Comparison of ENCODE assay signal across 17 cellular contexts in genomic region chr6:78989191-78989590, GRCh38.
DNase-seq lines count a peak whose midpoint lies in the region; ATAC-seq and TF ChIP-seq lines count a peak whose summit lies in the region.
"Had no signal": no experiment of that assay in that cellular context is flagged by ENCODE, and none has a peak within 500 bp of the region (broad histone marks: within the 10 kb centered on the region; RNA-seq: fewer than 3 reads in every experiment).

No MANE protein-coding gene starts in this region.

- no peak for ATAC-seq in HG03139 (IDR thresholded peaks at IDR 0.05; ENCODE audit: unreplicated experiment)
- ATAC-seq: HCT116 had no signal

- no peaks in the 10 kb centered on the region for H3K9me3 Mint-ChIP-seq in activated naive CD4-positive, alpha-beta T cell treated with anti-CD3 and anti-CD28 coated beads for 36 hours
- H3K9me3 Mint-ChIP-seq: HFFc6 had no signal

- intact Hi-C loops in activated naive CD4-positive, alpha-beta T cell treated with anti-CD3 and anti-CD28 coated beads for 36 hours (cut with micrococcal nuclease) = no loop called here
- intact Hi-C loops in dorsolateral prefrontal cortex (cut with DNase I) = no loop called here

- DNase-seq in activated naive CD4-positive, alpha-beta T cell treated with anti-CD3 and anti-CD28 coated beads for 36 hours = no peak
- no peak for DNase-seq in activated naive CD4-positive, alpha-beta T cell treated with Interleukin-2 at 50 U/mL for 16 hours
- peak in 1 of 10 donors; percentile 17 for DNase-seq in dorsolateral prefrontal cortex
- peak; percentile 47 for DNase-seq in medulla oblongata (ENCODE audit: extremely low spot score)
- DNase-seq in NCI-H1694 (lab: John Stamatoyannopoulos, UW) = no peak
- DNase-seq in DMS53 (lab: John Stamatoyannopoulos, UW) = no peak
- DNase-seq: Caco-2; CD4-positive, alpha-beta T cell; DMS79 treated with DMSO at 0.1 percent for 48 hours; GF-D8; GOT3; H7; HFFc6; IMR-90 had no signal

- no peaks in the 10 kb centered on the region for H3K4me1 Mint-ChIP-seq in activated naive CD4-positive, alpha-beta T cell treated with anti-CD3 and anti-CD28 coated beads for 36 hours (ENCODE audit: low read depth)

- no peak for TF ChIP-seq CTCF in dorsolateral prefrontal cortex (IDR thresholded peaks at IDR 0.05 in 54 of 56, conservative IDR thresholded peaks at IDR 0.05 in 2 of 56; ENCODE audit: low read depth in 1 of 56, partially characterized antibody in 56 of 56)

- H3K27ac ChIP-seq in dorsolateral prefrontal cortex = peak overlapping the region in 52 of 59 donors; percentile 1 to 84 (median 53)
- H3K27ac ChIP-seq: C4-2B had no signal

- CTCF ChIA-PET in activated naive CD4-positive, alpha-beta T cell treated with anti-CD3 and anti-CD28 coated beads for 36 hours (lab: Charles Lee) = no interaction called here

- peaks cover 47% of the 10 kb centered on the region for H3K36me3 Mint-ChIP-seq in activated naive CD4-positive, alpha-beta T cell treated with anti-CD3 and anti-CD28 coated beads for 36 hours (ENCODE audit: low read depth)

- H3K27me3 Mint-ChIP-seq in activated naive CD4-positive, alpha-beta T cell treated with anti-CD3 and anti-CD28 coated beads for 36 hours (ENCODE audit: low read depth) = no peaks in the 10 kb centered on the region
- H3K27me3 Mint-ChIP-seq: CD4-positive, alpha-beta T cell had no signal

- H3K4me3 Mint-ChIP-seq in activated naive CD4-positive, alpha-beta T cell treated with anti-CD3 and anti-CD28 coated beads for 36 hours = no peak overlapping the region
- H3K4me3 Mint-ChIP-seq: CD4-positive, alpha-beta T cell; HFFc6 had no signal

- peak overlapping the region in 1 of 59 donors; percentile 3 for H3K4me3 ChIP-seq in dorsolateral prefrontal cortex

- H3K27me3 ChIP-seq in dorsolateral prefrontal cortex = no peaks in the 10 kb centered on the region

- H3K27ac Mint-ChIP-seq in activated naive CD4-positive, alpha-beta T cell treated with anti-CD3 and anti-CD28 coated beads for 36 hours = peak overlapping the region; percentile 26
- H3K27ac Mint-ChIP-seq: CD4-positive, alpha-beta T cell; HFFc6 had no signal
